In genomic region chr15:49236869-49237268, GRCh38 we compare ENCODE assay signal across 19 cellular contexts.
"Had no signal": no experiment of that assay in that cellular context is flagged by ENCODE, and none has a peak within 500 bp of the region (broad histone marks: within the 10 kb centered on the region; RNA-seq: fewer than 3 reads in every experiment).

No MANE protein-coding gene starts in this region.

- H3K27ac Mint-ChIP-seq: activated CD4-positive, alpha-beta T cell treated with anti-CD3 and anti-CD28 coated beads, Interleukin-2, amount 10 ng/mL, durations not matched to agents 24 days and 14 days; activated CD8-positive, alpha-beta T cell treated with anti-CD3 and anti-CD28 coated beads, Interleukin-2, amount 10 ng/mL, durations not matched to agents 7 days and 5 days; activated T-cell treated with anti-CD3 and anti-CD28 coated beads, Interleukin-2, amount 50 U/mL, for 24 hours; activated T-helper 2 cell treated with anti-CD3 and anti-CD28 coated beads, Interferon-gamma antibody, Interleukin-2, Interleukin-4, amounts not matched to agents 10 μg/mL and 5 μg/mL and 100 μg/mL, durations not matched to agents 14 hours and 24 hours and 36 hours; T-cell had no signal

- H3K36me3 ChIP-seq: breast epithelium had no signal

- H3K27ac ChIP-seq: breast epithelium had no signal

- ATAC-seq: activated CD8-positive, alpha-beta T cell treated with anti-CD3 and anti-CD28 coated beads, Interleukin-2, amount 10 ng/mL, durations not matched to agents 7 days and 5 days; left cardiac atrium; natural killer cell; sciatic nerve; stimulated activated naive CD8-positive, alpha-beta T cell treated with anti-CD3 and anti-CD28 coated beads, Interleukin-15, Interleukin-2, amounts not matched to agents 100 U/mL and 50 U/mL, for 24 hours; T-cell had no signal

- H3K27me3 Mint-ChIP-seq: activated CD4-positive, alpha-beta T cell treated with anti-CD3 and anti-CD28 coated beads, Interleukin-2, amount 10 ng/mL, durations not matched to agents 24 days and 14 days; activated T-cell treated with anti-CD3 and anti-CD28 coated beads, Interleukin-2, amount 50 U/mL, for 24 hours; T-cell had no signal

- H3K9me3 ChIP-seq: breast epithelium, esophagus squamous epithelium, tibial nerve had no signal

- DNase-seq: activated CD4-positive, alpha-beta T cell treated with anti-CD3 and anti-CD28 coated beads, Interleukin-2, amount 10 ng/mL, durations not matched to agents 24 days and 14 days; activated CD4-positive, CD25-positive, alpha-beta regulatory T cell; activated CD8-positive, alpha-beta T cell treated with anti-CD3 and anti-CD28 coated beads, Interleukin-2, amount 10 ng/mL, durations not matched to agents 7 days and 5 days; activated naive CD4-positive, alpha-beta T cell treated with Interleukin-2 at 50 U/mL for 16 hours; activated T-cell treated with anti-CD3 and anti-CD28 coated beads, Interleukin-2, amount 50 U/mL, for 24 hours; cortex of kidney; effector CD4-positive, alpha-beta T cell; esophagus squamous epithelium; left cardiac atrium; natural killer cell; stimulated activated CD4-positive, alpha-beta T cell treated with anti-CD3 and anti-CD28 coated beads, Interleukin-12 subunit alpha, Interleukin-12 subunit beta, amount 100 ng/mL, for 4 hours; stimulated activated CD4-positive, alpha-beta T cell treated with anti-CD3 and anti-CD28 coated beads, Interleukin-2, amount 100 ng/mL, for 24 hours; stimulated activated naive CD8-positive, alpha-beta T cell treated with anti-CD3 and anti-CD28 coated beads, Interleukin-15, Interleukin-2, amounts not matched to agents 100 U/mL and 50 U/mL, for 24 hours; substantia nigra; T-cell had no signal

- H3K4me3 ChIP-seq: breast epithelium, esophagus squamous epithelium, tibial nerve had no signal

- H3K27me3 ChIP-seq: breast epithelium, esophagus squamous epithelium, tibial nerve had no signal

- H3K4me1 ChIP-seq: breast epithelium had no signal

- H3K9me3 Mint-ChIP-seq: activated CD4-positive, alpha-beta T cell treated with anti-CD3 and anti-CD28 coated beads, Interleukin-2, amount 10 ng/mL, durations not matched to agents 24 days and 14 days; activated T-cell treated with anti-CD3 and anti-CD28 coated beads, Interleukin-2, amount 50 U/mL, for 24 hours; natural killer cell had no signal

- H3K4me3 Mint-ChIP-seq: activated CD4-positive, alpha-beta T cell treated with anti-CD3 and anti-CD28 coated beads, Interleukin-2, amount 10 ng/mL, durations not matched to agents 24 days and 14 days; activated CD8-positive, alpha-beta T cell treated with anti-CD3 and anti-CD28 coated beads, Interleukin-2, amount 10 ng/mL, durations not matched to agents 7 days and 5 days; activated T-cell treated with anti-CD3 and anti-CD28 coated beads, Interleukin-2, amount 50 U/mL, for 24 hours; natural killer cell; T-cell had no signal

- H3K36me3 Mint-ChIP-seq: natural killer cell had no signal
